In genomic region chr6:69795469-69796080, GRCh38 we compare ENCODE assay signal across 8 cellular contexts. TPM values are rescaled to one million over a fixed set of nuclear protein-coding genes. Genes with fewer than 3 reads are reported as not detected.
DNase-seq lines count a peak whose midpoint lies in the region; ATAC-seq, FAIRE-seq and TF ChIP-seq lines count a peak whose summit lies in the region.

No MANE protein-coding gene starts in this region.

- H3K4me1 ChIP-seq in ES-I3 (ENCODE audit: insufficient read depth, low read length): peaks cover 11% of the 10 kb centered on the region; the same call in 1 of the 2 replicates
- peaks cover 26% of the 10 kb centered on the region for H3K4me1 ChIP-seq in adipocyte (ENCODE audit: control insufficient read depth, insufficient read depth, low read length)
- H3K4me1 ChIP-seq in kidney (ENCODE audit: control insufficient read depth in 1 of 2, insufficient read depth in 1 of 2, low read depth in 1 of 2, low read length in 2 of 2): peaks cover 10 to 17% of the 10 kb centered on the region in 2 donors
- H3K4me1 ChIP-seq in thymus (ENCODE audit: control insufficient read depth, insufficient read depth, low read length): no peaks in the 10 kb centered on the region

- ATAC-seq in GM19463 (IDR thresholded peaks at IDR 0.05; ENCODE audit: unreplicated experiment): peak; percentile 23
- ATAC-seq in HG03521 (IDR thresholded peaks at IDR 0.05; ENCODE audit: unreplicated experiment): peak; percentile 26

- H3K9ac ChIP-seq in ES-I3 (ENCODE audit: low read depth, low read length) (peak overlapping the region; percentile 81), adipocyte (ENCODE audit: low read length) (peak overlapping the region; percentile 89), kidney (ENCODE audit: low read length in 2 of 2) (peak overlapping the region; percentile 81 to 92)

- 41% methylated on average over 5 of the region's 5 CpGs for WGBS in thymus

- H3K9me3 ChIP-seq in ES-I3 (ENCODE audit: control insufficient read depth, insufficient read depth, low read length): no peaks in the 10 kb centered on the region
- no peaks in the 10 kb centered on the region for H3K9me3 ChIP-seq in adipocyte (ENCODE audit: control insufficient read depth, low read length)
- H3K9me3 ChIP-seq in kidney (ENCODE audit: control insufficient read depth in 1 of 2, low read length in 2 of 2): no peaks in the 10 kb centered on the region
- H3K9me3 ChIP-seq in thymus (ENCODE audit: control insufficient read depth): no peaks in the 10 kb centered on the region

- no peak for FAIRE-seq in kidney (lab: Jason Lieb, UNC)

- H3K36me3 ChIP-seq in ES-I3 (ENCODE audit: insufficient read depth, low read length) (no peaks in the 10 kb centered on the region), adipocyte (ENCODE audit: control insufficient read depth, insufficient read depth, low read length, severe bottlenecking) (no peaks in the 10 kb centered on the region), kidney (ENCODE audit: control insufficient read depth in 1 of 2, insufficient read depth in 2 of 2, low read length in 2 of 2) (no peaks in the 10 kb centered on the region), thymus (ENCODE audit: control insufficient read depth, insufficient read depth) (no peaks in the 10 kb centered on the region)

- no peaks in the 10 kb centered on the region for H3K27me3 ChIP-seq in adipocyte (replicated peaks; ENCODE audit: control insufficient read depth, insufficient read depth, low read length)
- no peaks in the 10 kb centered on the region for H3K27me3 ChIP-seq in thymus (ENCODE audit: control insufficient read depth, insufficient read depth)

- peak; percentile 22 for DNase-seq in adipocyte (ENCODE audit: low read depth)
- no peak for DNase-seq in kidney
- DNase-seq in occipital lobe (lab: John Stamatoyannopoulos, UW): no peak
- no peak for DNase-seq in activated CD4-positive, alpha-beta T cell treated with anti-CD3 and anti-CD28 coated beads, Interleukin-2, amount 50 U/mL, for 1 hour

- H3K27ac ChIP-seq in kidney (ENCODE audit: low read depth in 2 of 2, low read length in 2 of 2) (peak overlapping the region; percentile 94 to 97), thymus (ENCODE audit: low read depth) (peak overlapping the region; percentile 97)

- peak overlapping the region; percentile 89 for H3K4me3 ChIP-seq in adipocyte (ENCODE audit: low read length)
- H3K4me3 ChIP-seq in kidney (ENCODE audit: low read length in 2 of 2): peak overlapping the region; percentile 91 to 95
- H3K4me3 ChIP-seq in thymus (ENCODE audit: low read length): peak overlapping the region; percentile 84

- intact Hi-C loops in kidney (cut with DNase I): no loop called here

- TF ChIP-seq CTCF in kidney (IDR thresholded peaks at IDR 0.05; ENCODE audit: borderline replicate concordance, extremely low read depth, insufficient read depth): no peak

RNA-seq across cellular contexts. Expression of gene LMBRD1, which starts 1.2 kb away (rescaled TPM):
- total RNA-seq in kidney (91.3 TPM), occipital lobe (88.6 TPM)
- polyA plus RNA-seq in kidney (ENCODE audit: insufficient read depth, low read depth, low replicate concordance) (102 TPM), thymus (50.1 TPM)
